26 cellular contexts compared by ENCODE assay signal in the genomic region with DNA sequence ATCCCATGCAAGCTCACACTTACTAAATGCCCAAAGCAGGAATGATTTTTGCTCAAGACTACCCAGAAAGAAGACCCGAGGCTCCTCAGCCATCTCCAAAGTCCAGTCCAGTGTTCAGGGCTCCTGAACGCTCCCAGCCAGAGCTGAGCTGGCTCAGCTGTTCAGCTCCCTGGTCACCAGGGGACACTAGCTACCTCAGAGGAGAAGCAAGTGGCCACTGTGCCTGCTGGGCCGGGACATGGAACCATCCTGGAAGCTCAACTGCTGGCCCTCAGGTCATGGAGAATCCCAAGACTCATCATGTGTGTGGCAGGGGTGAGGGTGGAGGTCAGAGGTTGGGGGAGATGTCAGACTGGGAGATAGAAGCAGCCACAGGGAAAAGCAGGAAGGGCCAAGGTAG.
"Had no signal": no experiment of that assay in that cellular context is flagged by ENCODE, and none has a peak within 500 bp of the region (broad histone marks: within the 10 kb centered on the region; RNA-seq: fewer than 3 reads in every experiment).

No MANE protein-coding gene starts in this region.

- H3K4me3 ChIP-seq: esophagus muscularis mucosa, heart right ventricle, left ventricle myocardium inferior, lung, pancreas, psoas muscle, right atrium auricular region, stomach, thyroid gland, upper lobe of right lung had no signal

- H3K27me3 ChIP-seq: esophagus muscularis mucosa, pancreas, right atrium auricular region, stomach, thyroid gland, upper lobe of right lung had no signal

- H3K27ac ChIP-seq: esophagus muscularis mucosa, heart right ventricle, left ventricle myocardium inferior, pancreas, psoas muscle, right atrium auricular region, stomach, thyroid gland, upper lobe of right lung had no signal

- DNase-seq: activated CD4-positive, alpha-beta memory T cell treated with anti-CD3 and anti-CD28 coated beads, Interleukin-2, amount 10 ng/mL, durations not matched to agents 7 days and 5 days; activated CD4-positive, alpha-beta T cell treated with anti-CD3 and anti-CD28 coated beads, Interleukin-2, amount 10 ng/mL, durations not matched to agents 24 days and 14 days; activated CD4-positive, CD25-positive, alpha-beta regulatory T cell treated with anti-CD3 and anti-CD28 coated beads, Interleukin-2, amount 50 U/mL, for 72 hours; activated gamma-delta T cell treated with Interleukin-2 at 50 U/mL for 16 hours; activated naive CD4-positive, alpha-beta T cell treated with anti-CD3 and anti-CD28 coated beads, Interleukin-2, amount 50 U/mL, for 16 hours; activated T-cell treated with anti-CD3 and anti-CD28 coated beads, Interleukin-2, amount 50 U/mL, for 4 hours; amniotic stem cell; caudate nucleus; cortex of kidney; foreskin melanocyte; heart right ventricle; left ventricle myocardium inferior; nephron progenitor cell; nucleus accumbens; pancreas; psoas muscle; stimulated activated CD4-positive, alpha-beta T cell treated with anti-CD3 and anti-CD28 coated beads, Interleukin-15, amount 100 ng/mL, for 24 hours; stimulated activated CD4-positive, alpha-beta T cell treated with anti-CD3 and anti-CD28 coated beads, Interleukin-2, amount 100 ng/mL, for 24 hours; stimulated activated naive B cell treated with anti-CD40 and anti-IgM and Interleukin-4, amounts not matched to agents 10 μg/mL and 1 μg/mL and 100 μg/mL, for 72 hours; stomach; thyroid gland; upper lobe of right lung had no signal

- H3K36me3 ChIP-seq: esophagus muscularis mucosa, heart right ventricle, left ventricle myocardium inferior, pancreas, right atrium auricular region, stomach, thyroid gland, upper lobe of right lung had no signal

- H3K9me3 ChIP-seq: esophagus muscularis mucosa, heart right ventricle, left ventricle myocardium inferior, pancreas, psoas muscle, right atrium auricular region, stomach, thyroid gland, upper lobe of right lung had no signal

- ATAC-seq: activated T-cell treated with anti-CD3 and anti-CD28 coated beads, Interleukin-2, amount 50 U/mL, for 4 hours; activated T-helper 17 cell treated with anti-CD3 and anti-CD28 coated beads, Interleukin-2, amount 50 U/mL, for 72 hours; heart right ventricle; psoas muscle; stimulated activated naive B cell treated with anti-CD40 and anti-IgM and Interleukin-4, amounts not matched to agents 10 μg/mL and 1 μg/mL and 100 μg/mL, for 72 hours; upper lobe of right lung had no signal

- H3K4me1 ChIP-seq: esophagus muscularis mucosa, pancreas, psoas muscle, right atrium auricular region, stomach, thyroid gland, upper lobe of right lung had no signal
